In the genomic region with DNA sequence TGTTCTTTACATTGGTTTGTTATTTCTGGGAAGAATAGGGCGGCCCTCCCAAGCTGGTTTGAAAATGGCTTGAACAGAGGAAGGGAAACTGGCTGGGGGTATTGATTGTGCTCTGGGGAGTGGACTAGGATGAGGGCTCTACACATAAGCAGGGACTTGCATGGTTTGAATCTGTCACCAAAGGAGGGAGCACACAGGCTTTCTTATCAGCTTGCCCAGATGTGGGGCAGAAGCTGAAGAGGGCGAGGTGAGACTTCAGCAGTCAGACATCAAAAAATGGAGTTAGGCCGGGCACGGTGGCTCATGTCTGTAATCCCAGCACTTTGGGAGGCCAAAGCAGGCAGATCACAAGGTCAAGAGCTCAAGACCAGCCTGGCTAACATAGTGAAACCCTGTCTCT, we compare ENCODE assay signal across 14 cellular contexts. TPM values are rescaled to one million over a fixed set of nuclear protein-coding genes. Genes with fewer than 3 reads are reported as not detected.
DNase-seq lines count a peak whose midpoint lies in the region; ATAC-seq and TF ChIP-seq lines count a peak whose summit lies in the region.
"Had no signal": no experiment of that assay in that cellular context is flagged by ENCODE, and none has a peak within 500 bp of the region (broad histone marks: within the 10 kb centered on the region; RNA-seq: fewer than 3 reads in every experiment).

No MANE protein-coding gene starts in this region.

- in situ Hi-C loops in transverse colon (cut with MboI; ENCODE audit: low pct_ligation_motif_present in 1 of 4, low pct_unique_long_range_greater_than_20kb in 1 of 4, low sequenced_read_pairs in 3 of 4), result no loop called here

- H3K4me1 ChIP-seq in BLaER1 treated with 17β-estradiol and CSF1 and Interleukin-3, amounts not matched to agents 10 nM and 100 nM, result peaks cover 45 to 64% (median 55%) of the 10 kb centered on the region in 10 experiments
- H3K4me1 ChIP-seq in gastroesophageal sphincter (no peaks in the 10 kb centered on the region), transverse colon (no peaks in the 10 kb centered on the region)

- no peak for DNase-seq in NCI-H146 (lab: John Stamatoyannopoulos, UW)
- no peak for DNase-seq in transverse colon
- DNase-seq in UCSD-AML1 (lab: John Stamatoyannopoulos, UW; ENCODE audit: unreplicated experiment), result no peak
- DNase-seq: activated CD4-positive, alpha-beta T cell treated with anti-CD3 and anti-CD28 coated beads for 36 hours; activated naive CD4-positive, alpha-beta T cell treated with Interleukin-2 at 50 U/mL for 16 hours; NCI-H446; nucleus accumbens; stimulated activated CD4-positive, alpha-beta T cell treated with anti-CD3 and anti-CD28 coated beads, Interleukin-4, amount 100 ng/mL, for 1 hour had no signal

- H3K36me3 ChIP-seq in BLaER1 treated with 17β-estradiol and CSF1 and Interleukin-3, amounts not matched to agents 10 nM and 100 nM, result no peaks in the 10 kb centered on the region
- no peaks in the 10 kb centered on the region for H3K36me3 ChIP-seq in gastroesophageal sphincter
- no peaks in the 10 kb centered on the region for H3K36me3 ChIP-seq in transverse colon

- no peaks in the 10 kb centered on the region for H3K9me3 ChIP-seq in BLaER1 treated with 17β-estradiol and CSF1 and Interleukin-3, amounts not matched to agents 10 nM and 100 nM (replicated peaks in 1 of 11)
- H3K9me3 ChIP-seq in gastroesophageal sphincter (no peaks in the 10 kb centered on the region), transverse colon (no peaks in the 10 kb centered on the region)

- H3K9ac ChIP-seq in BLaER1 treated with 17β-estradiol and CSF1 and Interleukin-3, amounts not matched to agents 10 nM and 100 nM, result peak overlapping the region in 2 of 11 experiments; percentile 3 to 38; a peak in 2 of 22 replicates

- TF ChIP-seq EP300 in gastroesophageal sphincter (IDR thresholded peaks at IDR 0.05) (no peak), transverse colon (IDR thresholded peaks at IDR 0.05; ENCODE audit: low read depth) (no peak)

- TF ChIP-seq POLR2A in gastroesophageal sphincter (IDR thresholded peaks at IDR 0.05) (no peak), transverse colon (IDR thresholded peaks at IDR 0.05) (no peak)

- ATAC-seq in GM19395 (IDR thresholded peaks at IDR 0.05; ENCODE audit: unreplicated experiment), result peak; percentile 19
- ATAC-seq in HG02798 (IDR thresholded peaks at IDR 0.05; ENCODE audit: poor library complexity, unreplicated experiment), result peak; percentile 28
- ATAC-seq in HG03558 (IDR thresholded peaks at IDR 0.05; ENCODE audit: extremely low read depth, unreplicated experiment), result peak; percentile 4
- no peak for ATAC-seq in gastroesophageal sphincter
- ATAC-seq: activated CD4-positive, alpha-beta T cell treated with anti-CD3 and anti-CD28 coated beads for 36 hours; left lobe of liver had no signal

- no peaks in the 10 kb centered on the region for H4K20me1 ChIP-seq in BLaER1 treated with 17β-estradiol and CSF1 and Interleukin-3, amounts not matched to agents 10 nM and 100 nM

- H3K27me3 ChIP-seq in BLaER1 treated with 17β-estradiol and CSF1 and Interleukin-3, amounts not matched to agents 10 nM and 100 nM, result no peaks in the 10 kb centered on the region
- H3K27me3 ChIP-seq in gastroesophageal sphincter (no peaks in the 10 kb centered on the region), transverse colon (peaks cover 1% of the 10 kb centered on the region)

- peak overlapping the region in 9 of 11 experiments; percentile 44 to 76 (median 68); a peak in 18 of 22 replicates for H3K27ac ChIP-seq in BLaER1 treated with 17β-estradiol and CSF1 and Interleukin-3, amounts not matched to agents 10 nM and 100 nM
- H3K27ac ChIP-seq in gastroesophageal sphincter (no peak overlapping the region), transverse colon (no peak overlapping the region)

- WGBS in gastroesophageal sphincter (ENCODE audit: low coverage in 1 of 2), 2 donors, result 79 to 88% methylated on average over 4 of the region's 4 CpGs
- WGBS in transverse colon (ENCODE audit: low coverage in 1 of 2), 2 donors, result 73 to 88% methylated on average over 2 to 4 of the region's 4 CpGs

- peak overlapping the region; percentile 65 to 98 (median 86) for H3K4me2 ChIP-seq in BLaER1 treated with 17β-estradiol and CSF1 and Interleukin-3, amounts not matched to agents 10 nM and 100 nM

- no peak overlapping the region for H3K4me3 ChIP-seq in BLaER1 treated with 17β-estradiol and CSF1 and Interleukin-3, amounts not matched to agents 10 nM and 100 nM
- no peak overlapping the region for H3K4me3 ChIP-seq in gastroesophageal sphincter
- H3K4me3 ChIP-seq in transverse colon, result no peak overlapping the region

- TF ChIP-seq CTCF in gastroesophageal sphincter (IDR thresholded peaks at IDR 0.05), result no peak
- TF ChIP-seq CTCF in transverse colon (IDR thresholded peaks at IDR 0.05), result no peak

- intact Hi-C loops in transverse colon (cut with DNase I; ENCODE audit: low total_unique reads), result no loop called here

RNA-seq across cellular contexts. Expression of gene RAB12, which starts 7.2 kb away (rescaled TPM):
- total RNA-seq in gastroesophageal sphincter (100 to 1,000 TPM in 1 of 4 donors, 10 to 100 TPM in 3; 63.7 to 100 (median 72.6) TPM), transverse colon (10 to 100 TPM in 3 of 4 donors, 1 to 10 TPM in 1; 6.7 to 40.3 (median 23.7) TPM)

Comparison
In these comparisons a context has a peak if more than half of its experiments do, and no peak if none do; other contexts are left out.
1. H3K27ac ChIP-seq: peak in BLaER1 treated with 17β-estradiol and CSF1 and Interleukin-3, amounts not matched to agents 10 nM and 100 nM (9 of 11); none in gastroesophageal sphincter (0 of 4) and transverse colon (0 of 4).